Comparison of ENCODE assay signal across 31 cellular contexts in genomic region chr12:120055639-120056038, GRCh38.
DNase-seq lines count a peak whose midpoint lies in the region; ATAC-seq, FAIRE-seq and TF ChIP-seq lines count a peak whose summit lies in the region.
"Had no signal": no experiment of that assay in that cellular context is flagged by ENCODE, and none has a peak within 500 bp of the region (broad histone marks: within the 10 kb centered on the region; RNA-seq: fewer than 3 reads in every experiment).

No MANE protein-coding gene starts in this region.

- 0 out of 2 replicates have a peak, but pooled peaks cover 4% of the 10 kb centered on the region for H3K79me2 ChIP-seq in PC-9 (ENCODE audit: low read depth)
- no peaks in the 10 kb centered on the region for H3K79me2 ChIP-seq in neural progenitor cell (ENCODE audit: low read depth)

- H3K27ac Mint-ChIP-seq in neural progenitor cell, result no peak overlapping the region
- H3K27ac Mint-ChIP-seq: activated naive CD8-positive, alpha-beta T cell treated with anti-CD3 and anti-CD28 coated beads for 36 hours; CD4-positive, alpha-beta T cell; dendritic cell treated with granulocyte-macrophage colony-stimulating factor and Interleukin-4, amounts not matched to agents 40 ng/mL and 50 ng/mL, for 4 days; endodermal cell had no signal

- WGBS in A549 (ENCODE audit: missing lambda C conversion rate), result 55% methylated on average over 2 of the region's 2 CpGs
- WGBS in right lobe of liver (ENCODE audit: insufficient coverage, low coverage, low lambda C conversion rate, missing lambda C conversion rate), result 22% methylated on average over 2 of the region's 2 CpGs

- TF ChIP-seq POLR2A in A549 (IDR thresholded peaks at IDR 0.05; ENCODE audit: low read length) (no peak), right lobe of liver (IDR thresholded peaks at IDR 0.05) (no peak)

- peaks cover 31% of the 10 kb centered on the region for H3F3A ChIP-seq in PC-9 (ENCODE audit: insufficient read depth, low read depth)
- H3F3A ChIP-seq in neural progenitor cell (ENCODE audit: low read depth), result no peaks in the 10 kb centered on the region

- peak in 1 of 2 experiments; percentile 40 for DNase-seq in A549 (ENCODE audit: low read depth in 1 of 2, low spot score in 1 of 2)
- peak in 1 of 2 experiments; percentile 81 for DNase-seq in PC-9
- peak; percentile 81 for DNase-seq in bronchial epithelial cell (ENCODE audit: low read depth)
- no peak for DNase-seq in right lobe of liver
- no peak for DNase-seq in colonic mucosa
- no peak for DNase-seq in neural progenitor cell (ENCODE audit: low spot score)
- DNase-seq in NCI-H345 (lab: John Stamatoyannopoulos, UW), result no peak
- DNase-seq in stimulated activated CD4-positive, alpha-beta T cell treated with anti-CD3 and anti-CD28 coated beads, Interleukin-2, amount 100 ng/mL, for 24 hours, result no peak
- DNase-seq: activated CD4-positive, alpha-beta T cell treated with anti-CD3 and anti-CD28 coated beads, Interleukin-2, amount 10 ng/mL, durations not matched to agents 24 days and 14 days; activated CD8-positive, alpha-beta memory T cell treated with anti-CD3 and anti-CD28 coated beads for 24 hours; activated effector memory CD4-positive, alpha-beta T cell treated with anti-CD3 and anti-CD28 coated beads, Interleukin-2, amount 50 U/mL, for 16 hours; activated naive CD8-positive, alpha-beta T cell treated with anti-CD3 and anti-CD28 coated beads for 36 hours; CD4-positive, alpha-beta T cell; central memory CD4-positive, alpha-beta T cell; endodermal cell; hypothalamus; left colon; NCI-H1417; NCI-H2029; NCI-H69; posterior cingulate gyrus; SHP77 treated with DMSO at 0.1 percent for 48 hours; sigmoid colon; stimulated activated CD4-positive, alpha-beta T cell treated with anti-CD3 and anti-CD28 coated beads, Interleukin-4, amount 100 ng/mL, for 4 hours; T-helper 9 cell; transverse colon; WERI-Rb-1 had no signal

- H3K27me3 Mint-ChIP-seq in neural progenitor cell (ENCODE audit: insufficient read depth, low read depth), result peaks cover 2% of the 10 kb centered on the region
- H3K27me3 Mint-ChIP-seq: activated CD4-positive, alpha-beta T cell treated with anti-CD3 and anti-CD28 coated beads, Interleukin-2, amount 10 ng/mL, durations not matched to agents 24 days and 14 days; activated naive CD8-positive, alpha-beta T cell treated with anti-CD3 and anti-CD28 coated beads for 36 hours; CD4-positive, alpha-beta T cell had no signal

- peak overlapping the region in 1 of 2 experiments; percentile 66; a peak in 1 of 6 replicates for H3K27ac ChIP-seq in A549
- H3K27ac ChIP-seq in PC-9, result peak overlapping the region; percentile 92
- H3K27ac ChIP-seq in right lobe of liver, result peak overlapping the region; percentile 68 to 89 (median 75)
- no peak overlapping the region for H3K27ac ChIP-seq in colonic mucosa
- H3K27ac ChIP-seq in neural progenitor cell, result no peak overlapping the region
- H3K27ac ChIP-seq: sigmoid colon, transverse colon, WERI-Rb-1 had no signal

- CTCF ChIA-PET in A549 (lab: Yijun Ruan, JAX) (no interaction called here), PC-9 (lab: Charles Lee) (no interaction called here)

- FAIRE-seq in A549 (lab: Jason Lieb, UNC), result no peak
- no peak for FAIRE-seq in bronchial epithelial cell (lab: Jason Lieb, UNC)
- FAIRE-seq: astrocyte, D721Med had no signal

- H3K9me2 ChIP-seq in PC-9 (ENCODE audit: insufficient read depth), result no peaks in the 10 kb centered on the region

- BruUV-seq in PC-9 (replicated peaks; lab: Mats Ljungman, UMichigan), result no TSS peak

- H3K4me2 ChIP-seq in A549 (peak overlapping the region; percentile 46), PC-9 (peak overlapping the region; percentile 52), neural progenitor cell (no peak overlapping the region)

- H3K9ac ChIP-seq in colonic mucosa (ENCODE audit: low read depth in 2 of 2, low read length in 2 of 2), result no peak overlapping the region
- no peak overlapping the region for H3K9ac ChIP-seq in neural progenitor cell

- H3K4me1 ChIP-seq in A549 (peaks cover 23% of the 10 kb centered on the region; the same call in 2 of the 3 replicates), PC-9 (replicated peaks; ENCODE audit: insufficient read depth) (peaks cover 44% of the 10 kb centered on the region), right lobe of liver (peaks cover 0 to 20% (median 6%) of the 10 kb centered on the region in 4 donors), colonic mucosa (no peaks in the 10 kb centered on the region), neural progenitor cell (no peaks in the 10 kb centered on the region)
- H3K4me1 ChIP-seq: sigmoid colon had no signal

- no peaks in the 10 kb centered on the region for H3K36me3 Mint-ChIP-seq in neural progenitor cell

- H3K9me3 ChIP-seq in A549, result no peaks in the 10 kb centered on the region; the same call in 2 of the 3 replicates
- no peaks in the 10 kb centered on the region for H3K9me3 ChIP-seq in PC-9 (ENCODE audit: insufficient read depth, low read depth)
- H3K9me3 ChIP-seq in right lobe of liver, result no peaks in the 10 kb centered on the region
- no peaks in the 10 kb centered on the region for H3K9me3 ChIP-seq in colonic mucosa
- no peaks in the 10 kb centered on the region for H3K9me3 ChIP-seq in neural progenitor cell (ENCODE audit: low read depth)
- H3K9me3 ChIP-seq: sigmoid colon, transverse colon had no signal

- H3K4me3 ChIP-seq in A549 (no peak overlapping the region), PC-9 (peak overlapping the region; percentile 8; the same call in 1 of the 2 replicates), bronchial epithelial cell (ENCODE audit: low read depth, low read length) (no peak overlapping the region), right lobe of liver (no peak overlapping the region), colonic mucosa (no peak overlapping the region), neural progenitor cell (no peak overlapping the region)
- H3K4me3 ChIP-seq: sigmoid colon, transverse colon had no signal

- peaks cover 2% of the 10 kb centered on the region for H3K9me3 Mint-ChIP-seq in neural progenitor cell
- H3K9me3 Mint-ChIP-seq: activated CD4-positive, alpha-beta T cell treated with anti-CD3 and anti-CD28 coated beads, Interleukin-2, amount 10 ng/mL, durations not matched to agents 24 days and 14 days; CD4-positive, alpha-beta T cell; dendritic cell treated with granulocyte-macrophage colony-stimulating factor and Interleukin-4, amounts not matched to agents 40 ng/mL and 50 ng/mL, for 4 days had no signal

- H3K4me1 Mint-ChIP-seq in neural progenitor cell, result peaks cover 9% of the 10 kb centered on the region
- H3K4me1 Mint-ChIP-seq: endodermal cell had no signal

- H3K27me3 ChIP-seq in PC-9 (ENCODE audit: insufficient read depth, low read depth) (no peaks in the 10 kb centered on the region), bronchial epithelial cell (ENCODE audit: control insufficient read depth, insufficient read depth, low read length) (no peaks in the 10 kb centered on the region), right lobe of liver (no peaks in the 10 kb centered on the region), colonic mucosa (no peaks in the 10 kb centered on the region), neural progenitor cell (no peaks in the 10 kb centered on the region)
- H3K27me3 ChIP-seq: sigmoid colon, transverse colon had no signal

- POLR2A ChIA-PET in A549 (lab: Yijun Ruan, JAX) (no interaction called here), PC-9 (lab: Charles Lee; ENCODE audit: unreplicated experiment) (no interaction called here)

- TF ChIP-seq EP300 in A549 (IDR thresholded peaks at IDR 0.05), result no peak

- intact Hi-C loops in PC-9 (cut with micrococcal nuclease; ENCODE audit: unreplicated experiment) (no loop called here), right lobe of liver (cut with DNase I) (no loop called here), colonic mucosa (cut with DNase I) (no loop called here)

- H4K20me1 ChIP-seq in PC-9 (ENCODE audit: insufficient read depth) (no peaks in the 10 kb centered on the region), neural progenitor cell (ENCODE audit: low read depth) (no peaks in the 10 kb centered on the region)

- H3K4me3 Mint-ChIP-seq in neural progenitor cell, result no peak overlapping the region
- H3K4me3 Mint-ChIP-seq: activated CD4-positive, alpha-beta T cell treated with anti-CD3 and anti-CD28 coated beads, Interleukin-2, amount 10 ng/mL, durations not matched to agents 24 days and 14 days; activated naive CD8-positive, alpha-beta T cell treated with anti-CD3 and anti-CD28 coated beads for 36 hours; CD4-positive, alpha-beta T cell; dendritic cell treated with granulocyte-macrophage colony-stimulating factor and Interleukin-4, amounts not matched to agents 40 ng/mL and 50 ng/mL, for 4 days; endodermal cell had no signal

- no peak for TF ChIP-seq RAD21 in A549 (conservative IDR thresholded peaks at IDR 0.05 in 1 of 2, IDR thresholded peaks at IDR 0.05 in 1 of 2)

- H2AFZ ChIP-seq in PC-9 (no peak overlapping the region), neural progenitor cell (replicated peaks) (no peak overlapping the region)

- H3K36me3 ChIP-seq in PC-9 (ENCODE audit: low read depth), result no peaks in the 10 kb centered on the region
- no peaks in the 10 kb centered on the region for H3K36me3 ChIP-seq in bronchial epithelial cell (ENCODE audit: control insufficient read depth, insufficient read depth, low read length)
- H3K36me3 ChIP-seq in right lobe of liver, result no peaks in the 10 kb centered on the region
- no peaks in the 10 kb centered on the region for H3K36me3 ChIP-seq in colonic mucosa
- no peaks in the 10 kb centered on the region for H3K36me3 ChIP-seq in neural progenitor cell
- H3K36me3 ChIP-seq: sigmoid colon, transverse colon had no signal

- no peak for TF ChIP-seq CTCF in A549 (IDR thresholded peaks at IDR 0.05)
- TF ChIP-seq CTCF in PC-9 (conservative IDR thresholded peaks at IDR 0.05), result no peak
- no peak for TF ChIP-seq CTCF in bronchial epithelial cell (IDR thresholded peaks at IDR 0.05; ENCODE audit: insufficient read depth, low read length, severe bottlenecking)
- TF ChIP-seq CTCF in right lobe of liver (IDR thresholded peaks at IDR 0.05), result no peak
- no peak for TF ChIP-seq CTCF in colonic mucosa (IDR thresholded peaks at IDR 0.05)
- no peak for TF ChIP-seq CTCF in neural progenitor cell (IDR thresholded peaks at IDR 0.05)

- no peak; a peak in 1 of 6 replicates for ATAC-seq in A549
- peak; percentile 81 to 96 (median 90) for ATAC-seq in right lobe of liver
- ATAC-seq: left colon, Panc1 had no signal

TF ChIP-seq in A549, 52 proteins besides CTCF, POLR2A, EP300 and RAD21:
- TF ChIP-seq BHLHE40 (IDR thresholded peaks at IDR 0.05; ENCODE audit: low read depth, low read length) (no peak), CEBPB (IDR thresholded peaks at IDR 0.05) (peak; percentile 78 to 96)
- TF ChIP-seq, protein P1, sequence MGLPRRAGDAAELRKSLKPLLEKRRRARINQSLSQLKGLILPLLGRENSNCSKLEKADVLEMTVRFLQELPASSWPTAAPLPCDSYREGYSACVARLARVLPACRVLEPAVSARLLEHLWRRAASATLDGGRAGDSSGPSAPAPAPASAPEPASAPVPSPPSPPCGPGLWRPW (IDR thresholded peaks at IDR 0.05), result peak; percentile 85; the same call in 1 of the 2 replicates
TF ChIP-seq in A549: peak in this region for 2.

Comparison
In these comparisons a context has a peak if more than half of its experiments do, and no peak if none do; other contexts are left out.
1. ATAC-seq: peak in right lobe of liver (4 of 4); none in A549 (0 of 2).
2. H3K27ac ChIP-seq: peak in PC-9 (single experiment) and right lobe of liver (3 of 3); none in colonic mucosa (single experiment) and neural progenitor cell (single experiment).